Comparison of ENCODE assay signal across 9 cellular contexts in the genomic region with DNA sequence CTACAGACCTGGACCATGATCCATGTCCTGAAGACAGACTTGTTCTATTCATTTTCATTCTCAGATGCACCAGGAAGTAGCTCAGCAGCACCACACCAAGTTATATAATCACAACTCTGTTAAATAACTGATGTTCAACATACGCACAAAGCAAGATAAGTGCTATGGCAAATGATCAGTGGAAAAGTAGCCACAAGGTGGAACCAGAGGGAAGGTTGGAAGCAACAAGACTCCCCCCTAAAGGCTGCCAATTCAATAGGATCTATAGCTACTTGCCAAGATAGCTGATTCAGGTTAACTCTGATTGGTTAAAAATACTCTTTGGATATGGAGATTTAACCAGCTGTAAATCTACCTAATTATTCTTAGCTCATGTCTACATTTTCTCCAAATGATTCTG. TPM values are rescaled to one million over a fixed set of nuclear protein-coding genes. Genes with fewer than 3 reads are reported as not detected.
DNase-seq lines count a peak whose midpoint lies in the region; ATAC-seq and TF ChIP-seq lines count a peak whose summit lies in the region.
"Had no signal": no experiment of that assay in that cellular context is flagged by ENCODE, and none has a peak within 500 bp of the region (broad histone marks: within the 10 kb centered on the region; RNA-seq: fewer than 3 reads in every experiment).

No MANE protein-coding gene starts in this region.

- H3K9ac ChIP-seq in GM23248, result no peak overlapping the region

- H3K4me1 Mint-ChIP-seq in endothelial cell (ENCODE audit: unreplicated experiment), result no peaks in the 10 kb centered on the region
- H3K4me1 Mint-ChIP-seq in activated T-cell treated with anti-CD3 and anti-CD28 coated beads, Interleukin-2, amount 50 U/mL, for 24 hours (ENCODE audit: low read depth), result no peaks in the 10 kb centered on the region

- no peaks in the 10 kb centered on the region for H3K9me2 ChIP-seq in GM23248 (ENCODE audit: insufficient read depth)

- in situ Hi-C loops in GM23248 (cut with MboI), result no loop called here

- H3K4me3 Mint-ChIP-seq in endothelial cell (ENCODE audit: unreplicated experiment), result no peak overlapping the region
- H3K4me3 Mint-ChIP-seq in activated T-cell treated with anti-CD3 and anti-CD28 coated beads, Interleukin-2, amount 50 U/mL, for 24 hours, result no peak overlapping the region
- H3K4me3 Mint-ChIP-seq: activated CD8-positive, alpha-beta T cell treated with anti-CD3 and anti-CD28 coated beads, Interleukin-2, amount 10 ng/mL, durations not matched to agents 7 days and 5 days had no signal

- no peaks in the 10 kb centered on the region for H3K9me3 Mint-ChIP-seq in endothelial cell (ENCODE audit: unreplicated experiment)
- no peaks in the 10 kb centered on the region for H3K9me3 Mint-ChIP-seq in activated T-cell treated with anti-CD3 and anti-CD28 coated beads, Interleukin-2, amount 50 U/mL, for 24 hours

- H3K4me1 ChIP-seq in GM23248 (ENCODE audit: insufficient read depth), result peaks cover 13% of the 10 kb centered on the region
- no peaks in the 10 kb centered on the region for H3K4me1 ChIP-seq in psoas muscle

- no peaks in the 10 kb centered on the region for H3K79me2 ChIP-seq in GM23248 (ENCODE audit: insufficient read depth)

- no peak overlapping the region for H3K27ac Mint-ChIP-seq in endothelial cell (ENCODE audit: unreplicated experiment)
- H3K27ac Mint-ChIP-seq in activated T-cell treated with anti-CD3 and anti-CD28 coated beads, Interleukin-2, amount 50 U/mL, for 24 hours, result no peak overlapping the region
- H3K27ac Mint-ChIP-seq: activated CD8-positive, alpha-beta T cell treated with anti-CD3 and anti-CD28 coated beads, Interleukin-2, amount 10 ng/mL, durations not matched to agents 7 days and 5 days had no signal

- no peak overlapping the region for H3K27ac ChIP-seq in GM23248
- H3K27ac ChIP-seq in psoas muscle, result no peak overlapping the region

- ATAC-seq in psoas muscle, result no peak
- ATAC-seq in GM21447 (IDR thresholded peaks at IDR 0.05; ENCODE audit: unreplicated experiment), result no peak
- ATAC-seq in HG03354 (IDR thresholded peaks at IDR 0.05; ENCODE audit: poor library complexity, severe bottlenecking, unreplicated experiment), result no peak
- ATAC-seq: activated CD8-positive, alpha-beta T cell treated with anti-CD3 and anti-CD28 coated beads, Interleukin-2, amount 10 ng/mL, durations not matched to agents 7 days and 5 days; mucosa of descending colon had no signal

- H3K4me3 ChIP-seq in GM23248 (no peak overlapping the region), psoas muscle (no peak overlapping the region)
- H3K4me3 ChIP-seq: mucosa of descending colon had no signal

- peak; percentile 63 for DNase-seq in GM23248
- DNase-seq in NCI-H748 treated with DMSO at 0.1 percent for 48 hours (lab: John Stamatoyannopoulos, UW), result peak; percentile 23
- DNase-seq in endothelial cell (ENCODE audit: low spot score), result peak; percentile 23
- no peak for DNase-seq in psoas muscle
- no peak for DNase-seq in activated T-cell treated with anti-CD3 and anti-CD28 coated beads, Interleukin-2, amount 50 U/mL, for 24 hours
- DNase-seq: activated CD8-positive, alpha-beta T cell treated with anti-CD3 and anti-CD28 coated beads, Interleukin-2, amount 10 ng/mL, durations not matched to agents 7 days and 5 days had no signal

- H3K36me3 ChIP-seq in GM23248 (ENCODE audit: low read depth) (no peaks in the 10 kb centered on the region), psoas muscle (ENCODE audit: insufficient read depth in 1 of 2, low read depth in 1 of 2) (no peaks in the 10 kb centered on the region)

- H3K27me3 ChIP-seq in GM23248 (replicated peaks; ENCODE audit: insufficient read depth) (no peaks in the 10 kb centered on the region), psoas muscle (ENCODE audit: insufficient read depth in 3 of 3, low read length in 2 of 3) (no peaks in the 10 kb centered on the region)

- peak; percentile 30 for TF ChIP-seq CTCF in endothelial cell (IDR thresholded peaks at IDR 0.05; ENCODE audit: unreplicated experiment)
- TF ChIP-seq CTCF in psoas muscle (IDR thresholded peaks at IDR 0.05), result peak; percentile 21

- H3K9me3 ChIP-seq in GM23248 (ENCODE audit: low read depth) (no peaks in the 10 kb centered on the region), psoas muscle (no peaks in the 10 kb centered on the region)
- H3K9me3 ChIP-seq: mucosa of descending colon had no signal

- intact Hi-C loops in psoas muscle (cut with DNase I), result no loop called here

- no peak overlapping the region for H2AFZ ChIP-seq in GM23248

- peak overlapping the region; percentile 55 for H3K4me2 ChIP-seq in GM23248 (ENCODE audit: unreplicated experiment)

- no peaks in the 10 kb centered on the region for H4K20me1 ChIP-seq in GM23248 (ENCODE audit: insufficient read depth)

- no peaks in the 10 kb centered on the region for H3K36me3 Mint-ChIP-seq in endothelial cell (ENCODE audit: low read depth, unreplicated experiment)
- no peaks in the 10 kb centered on the region for H3K36me3 Mint-ChIP-seq in activated T-cell treated with anti-CD3 and anti-CD28 coated beads, Interleukin-2, amount 50 U/mL, for 24 hours (ENCODE audit: low read depth)

- H3F3A ChIP-seq in GM23248 (ENCODE audit: insufficient read depth), result peaks cover 8% of the 10 kb centered on the region

- WGBS in GM23248 (ENCODE audit: low coverage in 1 of 2, low lambda C conversion rate in 2 of 2, missing lambda C conversion rate in 2 of 2), 2 experiments, result 13 to 45% methylated on average over 1 of the region's 1 CpG
- WGBS in psoas muscle, 3 donors, result 61 to 83% (median 67%) methylated on average over 1 of the region's 1 CpG

- no peaks in the 10 kb centered on the region for H3K27me3 Mint-ChIP-seq in endothelial cell (ENCODE audit: unreplicated experiment)
- peaks cover 10% of the 10 kb centered on the region for H3K27me3 Mint-ChIP-seq in activated T-cell treated with anti-CD3 and anti-CD28 coated beads, Interleukin-2, amount 50 U/mL, for 24 hours

RNA-seq across cellular contexts. Expression of gene FAM47B, which starts 23.7 kb away (rescaled TPM):
- not detected in 2 replicates for total RNA-seq in GM23248 (2014; rRNA removed; shearing (Covaris generic))
- polyA plus RNA-seq in GM23248 (2016; fragmentation: Nextera tagmentation; extraction: Ambion mirVana), result not detected in 2 replicates
- total RNA-seq in endothelial cell (ENCODE audit: unreplicated experiment), result not detected
- total RNA-seq in psoas muscle, result not detected
- polyA plus RNA-seq in psoas muscle, result not detected
- total RNA-seq: activated CD8-positive, alpha-beta T cell treated with anti-CD3 and anti-CD28 coated beads, Interleukin-2, amount 10 ng/mL, durations not matched to agents 7 days and 5 days; mucosa of descending colon had no signal

Comparison
In these comparisons a context has a peak if more than half of its experiments do, and no peak if none do; other contexts are left out.
1. DNase-seq: peak in GM23248 (single experiment), NCI-H748 treated with DMSO at 0.1 percent for 48 hours (single experiment) and endothelial cell (single experiment); none in psoas muscle (0 of 2) and activated T-cell treated with anti-CD3 and anti-CD28 coated beads, Interleukin-2, amount 50 U/mL, for 24 hours (single experiment).